In genomic region chr11:44627911-44628729, GRCh38 we compare ENCODE assay signal across 9 cellular contexts.
A peak's percentile ranks its signal among the peaks of the same experiment; 100 is the strongest.
DNase-seq lines count a peak whose midpoint lies in the region; ATAC-seq and TF ChIP-seq lines count a peak whose summit lies in the region.
"Had no signal": no experiment of that assay in that cellular context is flagged by ENCODE, and none has a peak within 500 bp of the region (broad histone marks: within the 10 kb centered on the region; RNA-seq: fewer than 3 reads in every experiment).

No MANE protein-coding gene starts in this region.

- no peaks in the 10 kb centered on the region for H3K9me3 ChIP-seq in suprapubic skin

- no peak overlapping the region for H3K27ac Mint-ChIP-seq in activated naive CD4-positive, alpha-beta T cell treated with anti-CD3 and anti-CD28 coated beads, Interleukin-2, amount 50 U/mL, for 72 hours

- peaks cover 14% of the 10 kb centered on the region for H3K4me1 ChIP-seq in suprapubic skin

- H3K36me3 ChIP-seq in suprapubic skin, result no peaks in the 10 kb centered on the region

- no peaks in the 10 kb centered on the region for H3K36me3 Mint-ChIP-seq in activated naive CD4-positive, alpha-beta T cell treated with anti-CD3 and anti-CD28 coated beads, Interleukin-2, amount 50 U/mL, for 72 hours
- H3K36me3 Mint-ChIP-seq: naive B cell had no signal

- no peaks in the 10 kb centered on the region for H3K9me3 Mint-ChIP-seq in activated naive CD4-positive, alpha-beta T cell treated with anti-CD3 and anti-CD28 coated beads, Interleukin-2, amount 50 U/mL, for 72 hours

- ATAC-seq in HG03159 (IDR thresholded peaks at IDR 0.05; ENCODE audit: unreplicated experiment), result peak; percentile 43
- ATAC-seq in activated naive CD4-positive, alpha-beta T cell treated with anti-CD3 and anti-CD28 coated beads, Interleukin-2, amount 50 U/mL, for 72 hours, result no peak

- TF ChIP-seq EP300 in suprapubic skin (IDR thresholded peaks at IDR 0.05), result no peak

- WGBS in suprapubic skin, result 75% methylated on average over 2 of the region's 9 CpGs

- H3K4me3 ChIP-seq in suprapubic skin, result no peak overlapping the region

- no peak for TF ChIP-seq POLR2A in suprapubic skin (IDR thresholded peaks at IDR 0.05)

- no peak overlapping the region for H3K27ac ChIP-seq in suprapubic skin

- H3K27me3 ChIP-seq in suprapubic skin, result no peaks in the 10 kb centered on the region

- peak; percentile 56 for DNase-seq in activated effector memory CD4-positive, alpha-beta T cell treated with anti-CD3 and anti-CD28 coated beads, Interleukin-2, amount 50 U/mL, for 16 hours
- DNase-seq in activated effector memory CD4-positive, alpha-beta T cell treated with Interleukin-2 at 50 U/mL for 16 hours, result no peak
- DNase-seq in activated naive CD4-positive, alpha-beta T cell treated with anti-CD3 and anti-CD28 coated beads, Interleukin-2, amount 50 U/mL, for 72 hours (ENCODE audit: low spot score in 2 of 2), result peak; percentile 1 to 31
- DNase-seq in islet precursor cell (peak; percentile 56), suprapubic skin (ENCODE audit: low spot score in 2 of 2) (peak; percentile 61 to 79), UCSD-AML1 (lab: John Stamatoyannopoulos, UW; ENCODE audit: unreplicated experiment) (no peak), GM19240 (ENCODE audit: insufficient read length, low spot score) (no peak)
- DNase-seq: naive B cell had no signal

- TF ChIP-seq CTCF in suprapubic skin (IDR thresholded peaks at IDR 0.05), result no peak

Comparison
In these comparisons a context has a peak if more than half of its experiments do, and no peak if none do; other contexts are left out.
1. DNase-seq: peak in activated effector memory CD4-positive, alpha-beta T cell treated with anti-CD3 and anti-CD28 coated beads, Interleukin-2, amount 50 U/mL, for 16 hours (single experiment), activated naive CD4-positive, alpha-beta T cell treated with anti-CD3 and anti-CD28 coated beads, Interleukin-2, amount 50 U/mL, for 72 hours (2 of 2), islet precursor cell (single experiment) and suprapubic skin (2 of 2); none in activated effector memory CD4-positive, alpha-beta T cell treated with Interleukin-2 at 50 U/mL for 16 hours (single experiment), UCSD-AML1 (single experiment) and GM19240 (single experiment).